7 cellular contexts compared by ENCODE assay signal in the genomic region with DNA sequence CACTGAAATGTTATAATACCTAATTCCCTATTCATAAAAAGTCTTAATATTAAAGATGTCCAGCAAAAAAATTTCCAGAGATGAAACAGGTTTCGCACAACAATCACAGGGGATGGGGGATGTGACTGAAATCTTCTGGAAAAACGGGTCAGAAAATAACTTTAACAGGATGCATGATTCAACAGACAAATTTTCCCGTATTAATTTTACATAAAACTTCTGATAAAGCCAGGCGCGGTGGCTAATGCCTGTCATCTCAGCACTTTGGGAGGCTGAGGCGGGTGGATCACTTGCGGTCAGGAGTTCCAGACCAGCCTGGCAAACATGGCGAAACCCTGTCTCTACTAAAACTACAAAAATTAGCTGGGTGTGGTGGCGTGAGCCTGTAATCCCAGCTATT. TPM values are rescaled to one million over a fixed set of nuclear protein-coding genes. Genes with fewer than 3 reads are reported as not detected.
DNase-seq lines count a peak whose midpoint lies in the region; ATAC-seq, FAIRE-seq and TF ChIP-seq lines count a peak whose summit lies in the region.
"Not testable (repeated sequence)": the region's sequence is repeated elsewhere in the genome, so short reads cannot be mapped to it uniquely, and the experiment has no call there.

No MANE protein-coding gene starts in this region.

- H3K4me2 ChIP-seq in endothelial cell of umbilical vein (ENCODE audit: insufficient read depth, low read length), result peak overlapping the region; percentile 58

- not testable (repeated sequence) for H3K9me3 ChIP-seq in endothelial cell of umbilical vein (replicated peaks; ENCODE audit: control insufficient read depth, insufficient read depth, low read length); heart left ventricle; lower lobe of right lung; psoas muscle; thyroid gland

- POLR2A ChIA-PET in endothelial cell of umbilical vein (lab: Charles Lee), result interaction anchor here (0.7 kb wide), 1 partner anchor 240 kb away, joined by 3 read pairs; no protein-coding TSS in a partner anchor

- peaks cover 31% of the 10 kb centered on the region for H3K4me1 Mint-ChIP-seq in chondrocyte (ENCODE audit: low read depth)

- peak; percentile 30 for DNase-seq in activated CD8-positive, alpha-beta memory T cell treated with anti-CD3 and anti-CD28 coated beads for 24 hours
- DNase-seq in chondrocyte (ENCODE audit: low spot score); heart left ventricle; lower lobe of right lung; psoas muscle; thyroid gland: not testable (repeated sequence)
- DNase-seq in endothelial cell of umbilical vein (ENCODE audit: low read depth, low spot score), result peak; percentile 17

- H4K20me1 ChIP-seq in endothelial cell of umbilical vein (replicated peaks; ENCODE audit: control insufficient read depth, extremely low read depth, insufficient read depth, low read length), result not testable (repeated sequence)

- not testable (repeated sequence) for TF ChIP-seq POLR2A in endothelial cell of umbilical vein (IDR thresholded peaks at IDR 0.05; ENCODE audit: low read depth, low read length); heart left ventricle (IDR thresholded peaks at IDR 0.05); thyroid gland (IDR thresholded peaks at IDR 0.05)

- H3K9me3 Mint-ChIP-seq in chondrocyte (ENCODE audit: low read depth), result not testable (repeated sequence)

- intact Hi-C loops in endothelial cell of umbilical vein (cut with micrococcal nuclease), result loop anchor here (1.0 to 2.0 kb wide), 2 partner anchors 24 to 50 kb away; a partner anchor contains a TSS
- intact Hi-C loops in heart left ventricle (cut with DNase I), result loop anchor here in 2 of 10 donors (10.0 kb wide), 2 partner anchors 210 to 230 kb away; a partner anchor contains a TSS
- intact Hi-C loops in lower lobe of right lung (cut with DNase I); thyroid gland (cut with DNase I): not testable (repeated sequence)
- intact Hi-C loops in psoas muscle (cut with DNase I), result loop anchor here in 1 of 2 donors (5.0 kb wide), 1 partner anchor 48 kb away; no protein-coding TSS in a partner anchor

- dilution Hi-C loops in endothelial cell of umbilical vein (cut with MboI; ENCODE audit: extremely low pct_ligation_motif_present, low sequenced_read_pairs), result not testable (repeated sequence)

- TF ChIP-seq CTCF in chondrocyte (IDR thresholded peaks at IDR 0.05); endothelial cell of umbilical vein (IDR thresholded peaks at IDR 0.05; ENCODE audit: extremely low read depth in 1 of 2, insufficient read depth in 1 of 2, low read depth in 1 of 2, low read length in 2 of 2); heart left ventricle (IDR thresholded peaks at IDR 0.05); lower lobe of right lung (IDR thresholded peaks at IDR 0.05); psoas muscle (IDR thresholded peaks at IDR 0.05); thyroid gland (IDR thresholded peaks at IDR 0.05): not testable (repeated sequence)

- H3K9me1 ChIP-seq in endothelial cell of umbilical vein (replicated peaks; ENCODE audit: control insufficient read depth, extremely low read depth, insufficient read depth, low read length), result not testable (repeated sequence)

- H3K27me3 ChIP-seq in endothelial cell of umbilical vein (ENCODE audit: control insufficient read depth in 2 of 2, insufficient read depth in 2 of 2, low read length in 2 of 2); heart left ventricle; lower lobe of right lung (ENCODE audit: low read depth); psoas muscle (ENCODE audit: insufficient read depth in 3 of 3, low read length in 2 of 3); thyroid gland: not testable (repeated sequence)

- peak overlapping the region; percentile 29 for H3K27ac Mint-ChIP-seq in chondrocyte (ENCODE audit: unreplicated experiment)

- H3K36me3 ChIP-seq in endothelial cell of umbilical vein (ENCODE audit: control insufficient read depth in 2 of 2, extremely low read depth in 1 of 2, insufficient read depth in 2 of 2, low read length in 2 of 2); heart left ventricle; psoas muscle (ENCODE audit: insufficient read depth in 1 of 2, low read depth in 1 of 2); thyroid gland: not testable (repeated sequence)
- H3K36me3 ChIP-seq in lower lobe of right lung, result peaks cover 14% of the 10 kb centered on the region

- FAIRE-seq in endothelial cell of umbilical vein (lab: Jason Lieb, UNC), result peak; percentile 66

- peak overlapping the region; percentile 59 for H3K27ac ChIP-seq in endothelial cell of umbilical vein (ENCODE audit: insufficient read depth, low read depth, low read length)
- H3K27ac ChIP-seq in heart left ventricle, result peak overlapping the region in 11 of 12 donors; percentile 41 to 81 (median 69)
- peak overlapping the region; percentile 21 for H3K27ac ChIP-seq in lower lobe of right lung
- H3K27ac ChIP-seq in psoas muscle, result peak overlapping the region; percentile 76
- peak overlapping the region in 2 of 3 donors; percentile 32 to 66 for H3K27ac ChIP-seq in thyroid gland

- peak overlapping the region; percentile 16 for H3K9ac ChIP-seq in endothelial cell of umbilical vein (replicated peaks; ENCODE audit: extremely low read depth, insufficient read depth, low read length)

- 84 to 91% (median 90%) methylated on average over 9 of the region's 9 CpGs for WGBS in heart left ventricle, 4 donors
- WGBS in psoas muscle, 3 donors, result 90 to 94% (median 90%) methylated on average over 9 of the region's 9 CpGs
- 92 to 95% methylated on average over 9 of the region's 9 CpGs for WGBS in thyroid gland, 2 donors

- BruUV-seq in endothelial cell of umbilical vein (replicated peaks; lab: Mats Ljungman, UMichigan), result not testable (repeated sequence)

- H2AFZ ChIP-seq in endothelial cell of umbilical vein (ENCODE audit: low read depth, low read length), result not testable (repeated sequence)

- H3K27me3 Mint-ChIP-seq in chondrocyte (ENCODE audit: low read depth), result not testable (repeated sequence)

- H3K79me2 ChIP-seq in endothelial cell of umbilical vein (ENCODE audit: control insufficient read depth, insufficient read depth, low read length), result peaks cover 88% of the 10 kb centered on the region

- not testable (repeated sequence) for ATAC-seq in heart left ventricle, lower lobe of right lung, psoas muscle

- not testable (repeated sequence) for H3K4me3 ChIP-seq in endothelial cell of umbilical vein (replicated peaks in 1 of 3; ENCODE audit: insufficient read depth in 1 of 3, low read depth in 1 of 3, low read length in 3 of 3); heart left ventricle; lower lobe of right lung; psoas muscle; thyroid gland (replicated peaks in 1 of 3)

- H3K4me3 Mint-ChIP-seq in chondrocyte (ENCODE audit: unreplicated experiment), result not testable (repeated sequence)

- H3K4me1 ChIP-seq in endothelial cell of umbilical vein (ENCODE audit: control insufficient read depth, extremely low read depth, insufficient read depth, low read length), result peaks cover 18% of the 10 kb centered on the region
- peaks cover 0 to 25% (median 4%) of the 10 kb centered on the region in 12 donors for H3K4me1 ChIP-seq in heart left ventricle
- not testable (repeated sequence) for H3K4me1 ChIP-seq in lower lobe of right lung
- H3K4me1 ChIP-seq in psoas muscle, result peaks cover 53% of the 10 kb centered on the region
- peaks cover 7 to 15% of the 10 kb centered on the region in 2 donors for H3K4me1 ChIP-seq in thyroid gland

- CTCF ChIA-PET in endothelial cell of umbilical vein (lab: Charles Lee), result interaction anchor here (0.9 to 2.0 kb wide), 2 partner anchors 100 to 211 kb away, joined by 3 to 5 read pairs; no protein-coding TSS in a partner anchor

- H3K36me3 Mint-ChIP-seq in chondrocyte (ENCODE audit: low read depth), result not testable (repeated sequence)

RNA-seq across cellular contexts. Expression of a gene that starts 24.2 kb away (rescaled TPM):
- total RNA-seq in chondrocyte (53.9 to 63.0 TPM (median 56.3 TPM) in 3 replicates), endothelial cell of umbilical vein (54.1 and 55.8 TPM in 2 replicates), heart left ventricle (10 to 100 TPM; 22.6 to 36.2 (median 30.7) TPM), lower lobe of right lung (33.3 TPM), psoas muscle (10 to 100 TPM; 31.5 to 46.3 (median 44.2) TPM), thyroid gland (10 to 100 TPM; 30.3 to 48.5 (median 35.5) TPM)
- polyA plus RNA-seq in endothelial cell of umbilical vein (43.2 and 43.3 TPM in 2 replicates), heart left ventricle (10 to 100 TPM; 12.9 to 15.2 TPM), psoas muscle (10 to 100 TPM; 14.4 to 18.7 (median 18.1) TPM)
- 23.8 and 25.5 TPM in 2 replicates for polyA plus RNA-seq in endothelial cell of umbilical vein (2011; cell fraction: cytosol; rRNA removed)
- polyA plus RNA-seq in endothelial cell of umbilical vein (2011; cell fraction: nucleus; rRNA removed), result 71.5 and 72.8 TPM in 2 replicates
- 35.5 and 35.9 TPM in 2 replicates for polyA plus RNA-seq in endothelial cell of umbilical vein (2012)
- 33.5 and 33.7 TPM in 2 replicates for polyA minus RNA-seq in endothelial cell of umbilical vein
- polyA minus RNA-seq in endothelial cell of umbilical vein (2011; cell fraction: cytosol; rRNA and poly(A)+ RNA removed), result 25.2 TPM
- polyA minus RNA-seq in endothelial cell of umbilical vein (2011; cell fraction: nucleus; rRNA and poly(A)+ RNA removed), result 49.4 and 61.2 TPM in 2 replicates

Comparison
In these comparisons a context has a peak if more than half of its experiments do, and no peak if none do; other contexts are left out.
1. H3K27ac ChIP-seq: peak in every context shown above with its lines; median percentile 76 in psoas muscle; 69 in heart left ventricle; 59 in endothelial cell of umbilical vein; 49 in thyroid gland; 21 in lower lobe of right lung.